In genomic region chr5:148788636-148789035, GRCh38 we compare ENCODE assay signal across 19 cellular contexts. TPM values are rescaled to one million over a fixed set of nuclear protein-coding genes. Genes with fewer than 3 reads are reported as not detected.
DNase-seq lines count a peak whose midpoint lies in the region; ATAC-seq, FAIRE-seq and TF ChIP-seq lines count a peak whose summit lies in the region.
"Had no signal": no experiment of that assay in that cellular context is flagged by ENCODE, and none has a peak within 500 bp of the region (broad histone marks: within the 10 kb centered on the region; RNA-seq: fewer than 3 reads in every experiment).

No MANE protein-coding gene starts in this region.

- H3F3A ChIP-seq in GM23248 (ENCODE audit: insufficient read depth) (no peaks in the 10 kb centered on the region), SK-N-SH (replicated peaks; ENCODE audit: insufficient read depth) (peaks cover 11% of the 10 kb centered on the region)

- H3K4me1 ChIP-seq in GM23248 (ENCODE audit: insufficient read depth) (peaks cover 16% of the 10 kb centered on the region; the same call in 1 of the 2 replicates), SK-N-SH (ENCODE audit: control insufficient read depth in 1 of 2, insufficient read depth in 2 of 2, low read depth in 1 of 2, low read length in 1 of 2) (peaks cover 0 to 15% of the 10 kb centered on the region in 2 experiments; a peak in 3 of 4 replicates), foreskin keratinocyte (peaks cover 37% of the 10 kb centered on the region), pancreas (no peaks in the 10 kb centered on the region)
- H3K4me1 ChIP-seq: Peyer's patch had no signal

- 90 to 92% methylated on average over 6 of the region's 6 CpGs for WGBS in GM23248 (ENCODE audit: low coverage in 1 of 2, low lambda C conversion rate in 2 of 2, missing lambda C conversion rate in 2 of 2), 2 experiments
- WGBS in SK-N-SH (ENCODE audit: low lambda C conversion rate), result 62% methylated on average over 6 of the region's 6 CpGs
- WGBS in pancreas, 2 donors, result 78 to 86% methylated on average over 6 of the region's 6 CpGs

- no peaks in the 10 kb centered on the region for H3K9me3 ChIP-seq in GM23248 (ENCODE audit: low read depth)
- H3K9me3 ChIP-seq in SK-N-SH, result no peaks in the 10 kb centered on the region
- H3K9me3 ChIP-seq in pancreas, result no peaks in the 10 kb centered on the region
- H3K9me3 ChIP-seq: Caco-2, Peyer's patch had no signal

- H3K27ac ChIP-seq in GM23248 (no peak overlapping the region), SK-N-SH (ENCODE audit: low read depth in 2 of 2, low read length in 1 of 2) (no peak overlapping the region), foreskin keratinocyte (peak overlapping the region; percentile 99), pancreas (no peak overlapping the region)
- H3K27ac ChIP-seq: Peyer's patch had no signal

- intact Hi-C loops in pancreas (cut with DNase I), result no loop called here

- H4K20me1 ChIP-seq in GM23248 (ENCODE audit: insufficient read depth), result no peaks in the 10 kb centered on the region
- H4K20me1 ChIP-seq in SK-N-SH (ENCODE audit: insufficient read depth), result no peaks in the 10 kb centered on the region

- H3K27me3 ChIP-seq in GM23248 (replicated peaks; ENCODE audit: insufficient read depth) (no peaks in the 10 kb centered on the region), SK-N-SH (ENCODE audit: insufficient read depth) (no peaks in the 10 kb centered on the region), foreskin keratinocyte (no peaks in the 10 kb centered on the region), pancreas (no peaks in the 10 kb centered on the region)
- H3K27me3 ChIP-seq: Peyer's patch had no signal

- no peak for FAIRE-seq in pancreas (lab: Jason Lieb, UNC)
- FAIRE-seq: K562 had no signal

- H3K9ac ChIP-seq in GM23248 (no peak overlapping the region), SK-N-SH (no peak overlapping the region)

- no peak overlapping the region for H2AFZ ChIP-seq in GM23248
- no peak overlapping the region for H2AFZ ChIP-seq in SK-N-SH (ENCODE audit: low read depth)

- TF ChIP-seq RAD21 in SK-N-SH (IDR thresholded peaks at IDR 0.05; ENCODE audit: low read length), result no peak

- no peaks in the 10 kb centered on the region for H3K9me2 ChIP-seq in GM23248 (ENCODE audit: insufficient read depth)
- no peaks in the 10 kb centered on the region; the same call in 1 of the 2 replicates for H3K9me2 ChIP-seq in SK-N-SH

- no peak for TF ChIP-seq EP300 in SK-N-SH (IDR thresholded peaks at IDR 0.05; ENCODE audit: borderline replicate concordance in 1 of 2, low read depth in 1 of 2, low read length in 1 of 2)

- POLR2A ChIA-PET in SK-N-SH (lab: Yijun Ruan, JAX), result no interaction called here

- no peak for ATAC-seq in foreskin keratinocyte
- ATAC-seq in pancreas, result no peak
- no peak for ATAC-seq in HG02884 (IDR thresholded peaks at IDR 0.05; ENCODE audit: unreplicated experiment)
- ATAC-seq: K562 had no signal

- H3K4me2 ChIP-seq in GM23248 (ENCODE audit: unreplicated experiment) (no peak overlapping the region), SK-N-SH (no peak overlapping the region)

- CTCF ChIA-PET in SK-N-SH (lab: Yijun Ruan, JAX), result interaction anchor here (0.9 to 2.6 kb wide), 5 partner anchors 47 to 506 kb away, joined by 3 to 10 read pairs (median 3); no protein-coding TSS in a partner anchor

- no peak for TF ChIP-seq CTCF in SK-N-SH (IDR thresholded peaks at IDR 0.05)
- TF ChIP-seq CTCF in foreskin keratinocyte (conservative IDR thresholded peaks at IDR 0.05), result no peak
- no peak for TF ChIP-seq CTCF in pancreas (IDR thresholded peaks at IDR 0.05)

- in situ Hi-C loops in GM23248 (cut with MboI), result no loop called here

- DNase-seq in GM23248, result peak; percentile 22
- DNase-seq in SK-N-SH, result no peak
- peak in 1 of 2 donors; percentile 59 for DNase-seq in foreskin keratinocyte
- no peak for DNase-seq in pancreas
- DNase-seq in NCI-H1417 treated with DMSO at 0.1 percent for 48 hours (lab: John Stamatoyannopoulos, UW), result no peak
- DNase-seq in islet precursor cell, result no peak
- DNase-seq: Caco-2; CD4-positive, CD25-positive, alpha-beta regulatory T cell; DMS153; H9; NCI-H146; NCI-H2107; NCI-H2227 treated with DMSO at 0.1 percent for 48 hours; NCI-H524; Peyer's patch; SHP77 had no signal

- H3K4me3 ChIP-seq in GM23248, result no peak overlapping the region
- no peak overlapping the region for H3K4me3 ChIP-seq in SK-N-SH (ENCODE audit: low read depth in 2 of 2, low read length in 1 of 2)
- no peak overlapping the region for H3K4me3 ChIP-seq in pancreas
- H3K4me3 ChIP-seq: K562, Peyer's patch had no signal

- H3K36me3 ChIP-seq in GM23248 (ENCODE audit: low read depth) (no peaks in the 10 kb centered on the region), SK-N-SH (replicated peaks in 1 of 2; ENCODE audit: control insufficient read depth in 1 of 2, insufficient read depth in 2 of 2, low read length in 1 of 2) (no peaks in the 10 kb centered on the region), pancreas (no peaks in the 10 kb centered on the region)
- H3K36me3 ChIP-seq: Peyer's patch had no signal

- H3K79me2 ChIP-seq in GM23248 (ENCODE audit: insufficient read depth) (no peaks in the 10 kb centered on the region), SK-N-SH (ENCODE audit: insufficient read depth) (no peaks in the 10 kb centered on the region)

TF ChIP-seq in SK-N-SH, 30 proteins besides CTCF, POLR2A, EP300 and RAD21:
- TF ChIP-seq JUND (IDR thresholded peaks at IDR 0.05), result peak; percentile 37; the same call in 1 of the 2 replicates
- TF ChIP-seq TCF12 (IDR thresholded peaks at IDR 0.05), result no peak
- peak; percentile 44; the same call in 1 of the 2 replicates for TF ChIP-seq FOSL2 (IDR thresholded peaks at IDR 0.05; ENCODE audit: borderline replicate concordance, low read depth)

RNA-seq across cellular contexts. Expression of gene ADRB2, which starts 37.8 kb away (rescaled TPM):
- total RNA-seq in GM23248 (2014; rRNA removed; shearing (Covaris generic)), result 0.65 TPM in 1 of 2 replicates, not detected in the other
- polyA plus RNA-seq in GM23248 (2016; fragmentation: Nextera tagmentation; extraction: Ambion mirVana) (0.09 and 0.19 TPM in 2 replicates), SK-N-SH (2012; rRNA removed) (1.0 and 1.2 TPM in 2 replicates), foreskin keratinocyte (10.8 and 23.5 TPM in 2 replicates), pancreas (under 1 TPM; 0.42 to 0.70 TPM)
- polyA plus RNA-seq in SK-N-SH (2012; cell fraction: cytosol; rRNA removed), result 0.66 and 0.71 TPM in 2 replicates
- 1.2 and 1.4 TPM in 2 replicates for polyA plus RNA-seq in SK-N-SH (2012; cell fraction: nucleus; rRNA removed)
- total RNA-seq in foreskin keratinocyte (20.4 and 36.9 TPM in 2 replicates), pancreas (1 to 10 TPM in 1 of 6 donors, under 1 TPM in 5; 0.09 to 1.1 (median 0.40) TPM)
- total RNA-seq: Caco-2, G401 had no signal
